25 cellular contexts compared by ENCODE assay signal in genomic region chr14:37153005-37153404, GRCh38. TPM values are rescaled to one million over a fixed set of nuclear protein-coding genes. Genes with fewer than 3 reads are reported as not detected.
"Had no signal": no experiment of that assay in that cellular context is flagged by ENCODE, and none has a peak within 500 bp of the region (broad histone marks: within the 10 kb centered on the region; RNA-seq: fewer than 3 reads in every experiment).

No MANE protein-coding gene starts in this region.

- H3K9me3 ChIP-seq: body of pancreas had no signal

- FAIRE-seq: frontal cortex had no signal

- H3K27me3 ChIP-seq: body of pancreas, dorsolateral prefrontal cortex had no signal

- DNase-seq: activated CD4-positive, alpha-beta memory T cell treated with anti-CD3 and anti-CD28 coated beads, Interleukin-2, amount 10 ng/mL, durations not matched to agents 7 days and 5 days; activated CD4-positive, alpha-beta T cell treated with anti-CD3 and anti-CD28 coated beads for 1 hour; activated CD4-positive, alpha-beta T cell treated with anti-CD3 and anti-CD28 coated beads for 4 hours; activated CD4-positive, alpha-beta T cell treated with anti-CD3 and anti-CD28 coated beads, Interleukin-2, amount 10 ng/mL, durations not matched to agents 7 days and 5 days; activated CD4-positive, alpha-beta T cell treated with anti-CD3 and anti-CD28 coated beads, Interleukin-2, amount 50 U/mL, for 4 hours; activated CD8-positive, alpha-beta memory T cell treated with anti-CD3 and anti-CD28 coated beads for 24 hours; activated effector memory CD4-positive, alpha-beta T cell treated with Interleukin-2 at 50 U/mL for 16 hours; activated gamma-delta T cell treated with Interleukin-2 at 50 U/mL for 16 hours; activated naive CD4-positive, alpha-beta T cell treated with anti-CD3 and anti-CD28 coated beads, Interleukin-2, amount 50 U/mL, for 16 hours; activated naive CD4-positive, alpha-beta T cell treated with Interleukin-2 at 50 U/mL for 16 hours; activated T-cell treated with anti-CD3 and anti-CD28 coated beads, Interleukin-2, amount 50 U/mL, for 4 hours; amygdala; aorta; body of pancreas; dorsolateral prefrontal cortex; effector memory CD4-positive, alpha-beta T cell; endodermal cell; foreskin fibroblast; head of caudate nucleus; T-helper 2 cell had no signal

- H3K27ac ChIP-seq: body of pancreas, coronary artery, dorsolateral prefrontal cortex had no signal

- H3K4me3 ChIP-seq: body of pancreas, coronary artery, dorsolateral prefrontal cortex had no signal

- ATAC-seq: activated T-cell treated with anti-CD3 and anti-CD28 coated beads, Interleukin-2, amount 50 U/mL, for 4 hours; activated T-helper 17 cell treated with anti-CD3 and anti-CD28 coated beads, Interleukin-2, amount 50 U/mL, for 72 hours; body of pancreas; esophagus mucosa had no signal

- H3K4me1 ChIP-seq: body of pancreas had no signal

RNA-seq across cellular contexts. Expression of gene SLC25A21, which starts 19.4 kb away (rescaled TPM):
- total RNA-seq: activated CD4-positive, alpha-beta memory T cell treated with anti-CD3 and anti-CD28 coated beads, Interleukin-2, amount 10 ng/mL, durations not matched to agents 7 days and 5 days; activated CD4-positive, alpha-beta T cell treated with anti-CD3 and anti-CD28 coated beads, Interleukin-2, amount 10 ng/mL, durations not matched to agents 7 days and 5 days; activated T-cell treated with anti-CD3 and anti-CD28 coated beads, Interleukin-2, amount 50 U/mL, for 4 hours; activated T-helper 17 cell treated with anti-CD3 and anti-CD28 coated beads, Interleukin-2, amount 50 U/mL, for 72 hours; body of pancreas; T-helper 1 cell treated with Interleukin-12 subunit alpha and Interleukin-12 subunit beta and Interleukin-4 antibody, amounts not matched to agents 30 ng/mL and 1 ng/mL, for 36 hours had no signal

RNA-seq across cellular contexts. Expression of gene MIPOL1, which starts 44.7 kb away (rescaled TPM):
- total RNA-seq: activated CD4-positive, alpha-beta T cell treated with anti-CD3 and anti-CD28 coated beads, Interleukin-2, amount 10 ng/mL, durations not matched to agents 7 days and 5 days had no signal
